9 cellular contexts compared by ENCODE assay signal in genomic region chr3:129577925-129578742, GRCh38. TPM values are rescaled to one million over a fixed set of nuclear protein-coding genes. Genes with fewer than 3 reads are reported as not detected.
DNase-seq lines count a peak whose midpoint lies in the region; ATAC-seq and FAIRE-seq lines count a peak whose summit lies in the region.
"Had no signal": no experiment of that assay in that cellular context is flagged by ENCODE, and none has a peak within 500 bp of the region (broad histone marks: within the 10 kb centered on the region; RNA-seq: fewer than 3 reads in every experiment).

No MANE protein-coding gene starts in this region.

- POLR2A ChIA-PET in activated CD4-positive, alpha-beta T cell treated with anti-CD3 and anti-CD28 coated beads for 36 hours (lab: Charles Lee), result no interaction called here

- DNase-seq in activated CD4-positive, alpha-beta T cell treated with anti-CD3 and anti-CD28 coated beads for 36 hours, result no peak
- no peak for DNase-seq in activated CD4-positive, alpha-beta T cell treated with anti-CD3 and anti-CD28 coated beads, Interleukin-2, amount 10 ng/mL, durations not matched to agents 24 days and 14 days
- DNase-seq in KG1 (lab: John Stamatoyannopoulos, UW), result peak; percentile 52
- peak in 10 of 49 donors; percentile 12 to 31 (median 20) for DNase-seq in substantia nigra (lab: John Stamatoyannopoulos, UW)
- DNase-seq in HTR-8/SVneo (ENCODE audit: insufficient read length, low spot score), result no peak
- DNase-seq in putamen (ENCODE audit: low spot score), result no peak
- DNase-seq in GM03348 (ENCODE audit: low spot score), result no peak

- peaks cover 25% of the 10 kb centered on the region for H3K4me1 Mint-ChIP-seq in activated CD4-positive, alpha-beta T cell treated with anti-CD3 and anti-CD28 coated beads for 36 hours
- peaks cover 6% of the 10 kb centered on the region for H3K4me1 Mint-ChIP-seq in activated CD4-positive, alpha-beta T cell treated with anti-CD3 and anti-CD28 coated beads, Interleukin-2, amount 10 ng/mL, durations not matched to agents 24 days and 14 days
- peaks cover 60% of the 10 kb centered on the region for H3K4me1 Mint-ChIP-seq in dendritic cell treated with granulocyte-macrophage colony-stimulating factor and Interleukin-4, amounts not matched to agents 40 ng/mL and 50 ng/mL, for 4 days (ENCODE audit: low read depth)

- FAIRE-seq in HTR-8/SVneo (lab: Jason Lieb, UNC), result no peak

- H3K27me3 Mint-ChIP-seq in activated CD4-positive, alpha-beta T cell treated with anti-CD3 and anti-CD28 coated beads for 36 hours, result no peaks in the 10 kb centered on the region
- H3K27me3 Mint-ChIP-seq in activated CD4-positive, alpha-beta T cell treated with anti-CD3 and anti-CD28 coated beads, Interleukin-2, amount 10 ng/mL, durations not matched to agents 24 days and 14 days, result no peaks in the 10 kb centered on the region
- no peaks in the 10 kb centered on the region for H3K27me3 Mint-ChIP-seq in dendritic cell treated with granulocyte-macrophage colony-stimulating factor and Interleukin-4, amounts not matched to agents 40 ng/mL and 50 ng/mL, for 4 days

- no peaks in the 10 kb centered on the region for H3K36me3 Mint-ChIP-seq in activated CD4-positive, alpha-beta T cell treated with anti-CD3 and anti-CD28 coated beads for 36 hours (ENCODE audit: low read depth)
- H3K36me3 Mint-ChIP-seq in activated CD4-positive, alpha-beta T cell treated with anti-CD3 and anti-CD28 coated beads, Interleukin-2, amount 10 ng/mL, durations not matched to agents 24 days and 14 days (ENCODE audit: low read depth), result no peaks in the 10 kb centered on the region
- peaks cover 100% of the 10 kb centered on the region for H3K36me3 Mint-ChIP-seq in dendritic cell treated with granulocyte-macrophage colony-stimulating factor and Interleukin-4, amounts not matched to agents 40 ng/mL and 50 ng/mL, for 4 days (ENCODE audit: low read depth)

- ATAC-seq in activated CD4-positive, alpha-beta T cell treated with anti-CD3 and anti-CD28 coated beads for 36 hours, result peak; percentile 14

- H3K27ac Mint-ChIP-seq in activated CD4-positive, alpha-beta T cell treated with anti-CD3 and anti-CD28 coated beads for 36 hours, result no peak overlapping the region
- no peak overlapping the region for H3K27ac Mint-ChIP-seq in activated CD4-positive, alpha-beta T cell treated with anti-CD3 and anti-CD28 coated beads, Interleukin-2, amount 10 ng/mL, durations not matched to agents 24 days and 14 days
- peak overlapping the region; percentile 85 for H3K27ac Mint-ChIP-seq in dendritic cell treated with granulocyte-macrophage colony-stimulating factor and Interleukin-4, amounts not matched to agents 40 ng/mL and 50 ng/mL, for 4 days

- no peak overlapping the region for H3K4me3 Mint-ChIP-seq in activated CD4-positive, alpha-beta T cell treated with anti-CD3 and anti-CD28 coated beads for 36 hours
- no peak overlapping the region for H3K4me3 Mint-ChIP-seq in activated CD4-positive, alpha-beta T cell treated with anti-CD3 and anti-CD28 coated beads, Interleukin-2, amount 10 ng/mL, durations not matched to agents 24 days and 14 days
- peak overlapping the region; percentile 43 for H3K4me3 Mint-ChIP-seq in dendritic cell treated with granulocyte-macrophage colony-stimulating factor and Interleukin-4, amounts not matched to agents 40 ng/mL and 50 ng/mL, for 4 days

- intact Hi-C loops in activated CD4-positive, alpha-beta T cell treated with anti-CD3 and anti-CD28 coated beads for 36 hours (cut with DNase I, micrococcal nuclease), result no loop called here
- intact Hi-C loops in activated CD4-positive, alpha-beta T cell treated with anti-CD3 and anti-CD28 coated beads, Interleukin-2, amount 10 ng/mL, durations not matched to agents 24 days and 14 days (cut with micrococcal nuclease), result no loop called here
- intact Hi-C loops in dendritic cell treated with granulocyte-macrophage colony-stimulating factor and Interleukin-4, amounts not matched to agents 40 ng/mL and 50 ng/mL, for 4 days (cut with micrococcal nuclease), result loop anchor here (5.0 kb wide), 3 partner anchors 39 to 249 kb away; partner anchors contain the start of gene IFT122

- CTCF ChIA-PET in activated CD4-positive, alpha-beta T cell treated with anti-CD3 and anti-CD28 coated beads for 36 hours (lab: Charles Lee), result no interaction called here

- peak overlapping the region; percentile 45 for H3K27ac ChIP-seq in substantia nigra (ENCODE audit: low read depth, low read length, poor library complexity, severe bottlenecking)

- H3K9me3 Mint-ChIP-seq in activated CD4-positive, alpha-beta T cell treated with anti-CD3 and anti-CD28 coated beads for 36 hours (ENCODE audit: low read depth), result no peaks in the 10 kb centered on the region
- no peaks in the 10 kb centered on the region for H3K9me3 Mint-ChIP-seq in activated CD4-positive, alpha-beta T cell treated with anti-CD3 and anti-CD28 coated beads, Interleukin-2, amount 10 ng/mL, durations not matched to agents 24 days and 14 days
- no peaks in the 10 kb centered on the region for H3K9me3 Mint-ChIP-seq in dendritic cell treated with granulocyte-macrophage colony-stimulating factor and Interleukin-4, amounts not matched to agents 40 ng/mL and 50 ng/mL, for 4 days

RNA-seq across cellular contexts. Expression of gene PLXND1, which starts 28.3 kb away (rescaled TPM):
- total RNA-seq in activated CD4-positive, alpha-beta T cell treated with anti-CD3 and anti-CD28 coated beads for 36 hours, result 1 to 10 TPM; 3.1 to 4.6 TPM
- total RNA-seq in activated CD4-positive, alpha-beta T cell treated with anti-CD3 and anti-CD28 coated beads, Interleukin-2, amount 10 ng/mL, durations not matched to agents 24 days and 14 days, result 1.6 and 1.7 TPM in 2 replicates

RNA-seq across cellular contexts. Expression of gene H1-8, which starts 35.2 kb away (rescaled TPM):
- total RNA-seq in activated CD4-positive, alpha-beta T cell treated with anti-CD3 and anti-CD28 coated beads for 36 hours, result not detected
- not detected in 2 replicates for total RNA-seq in activated CD4-positive, alpha-beta T cell treated with anti-CD3 and anti-CD28 coated beads, Interleukin-2, amount 10 ng/mL, durations not matched to agents 24 days and 14 days
- total RNA-seq: NCI-H460 had no signal

RNA-seq across cellular contexts. Expression of gene RHO, which starts 49.7 kb away (rescaled TPM):
- not detected for total RNA-seq in activated CD4-positive, alpha-beta T cell treated with anti-CD3 and anti-CD28 coated beads for 36 hours
- not detected in 2 replicates for total RNA-seq in activated CD4-positive, alpha-beta T cell treated with anti-CD3 and anti-CD28 coated beads, Interleukin-2, amount 10 ng/mL, durations not matched to agents 24 days and 14 days
- total RNA-seq: NCI-H460 had no signal
